In genomic region chr10:93921338-93921737, GRCh38 we compare ENCODE assay signal across 8 cellular contexts. TPM values are rescaled to one million over a fixed set of nuclear protein-coding genes. Genes with fewer than 3 reads are reported as not detected.
A peak's percentile ranks its signal among the peaks of the same experiment; 100 is the strongest.
DNase-seq lines count a peak whose midpoint lies in the region; ATAC-seq and TF ChIP-seq lines count a peak whose summit lies in the region.

No MANE protein-coding gene starts in this region.

- H3K4me1 ChIP-seq in heart left ventricle = peaks cover 0 to 13% (median 2%) of the 10 kb centered on the region in 12 donors

- H3K27me3 Mint-ChIP-seq in type B pancreatic cell = no peaks in the 10 kb centered on the region

- 74 to 89% (median 86%) methylated on average over 7 of the region's 7 CpGs for WGBS in heart left ventricle, 4 donors

- H3K27me3 ChIP-seq in heart left ventricle (no peaks in the 10 kb centered on the region), WERI-Rb-1 (ENCODE audit: insufficient read depth, low read depth, severe bottlenecking) (no peaks in the 10 kb centered on the region)

- TF ChIP-seq POLR2A in heart left ventricle (IDR thresholded peaks at IDR 0.05) = no peak

- H3K27ac Mint-ChIP-seq in type B pancreatic cell = no peak overlapping the region

- H3K27ac ChIP-seq in heart left ventricle (no peak overlapping the region), WERI-Rb-1 (no peak overlapping the region)

- intact Hi-C loops in heart left ventricle (cut with DNase I) (no loop called here), Right ventricle myocardium superior (cut with DNase I) (no loop called here)

- H3K4me3 ChIP-seq in heart left ventricle (no peak overlapping the region), WERI-Rb-1 (ENCODE audit: low read depth, low read length) (no peak overlapping the region), fibroblast of the aortic adventitia (ENCODE audit: low read depth, low read length) (no peak overlapping the region)

- H3K36me3 ChIP-seq in heart left ventricle = no peaks in the 10 kb centered on the region
- H3K36me3 ChIP-seq in WERI-Rb-1 = no peaks in the 10 kb centered on the region

- DNase-seq in heart left ventricle (no peak), Right ventricle myocardium superior (no peak), WERI-Rb-1 (peak; percentile 67), fibroblast of the aortic adventitia (ENCODE audit: low read depth) (no peak), type B pancreatic cell (ENCODE audit: extremely low spot score, unreplicated experiment) (no peak), nucleus accumbens (lab: John Stamatoyannopoulos, UW) (no peak), SHP77 (lab: John Stamatoyannopoulos, UW) (no peak), DMS153 treated with DMSO at 0.1 percent for 48 hours (lab: John Stamatoyannopoulos, UW; ENCODE audit: unreplicated experiment) (no peak)

- peaks cover under 1% of the 10 kb centered on the region for H3K9me3 Mint-ChIP-seq in type B pancreatic cell

- no peak for ATAC-seq in heart left ventricle
- no peak for ATAC-seq in Right ventricle myocardium superior (ENCODE audit: poor library complexity)

- H3K4me1 Mint-ChIP-seq in type B pancreatic cell (ENCODE audit: unreplicated experiment) = peaks cover 10% of the 10 kb centered on the region

- no peak overlapping the region for H3K4me3 Mint-ChIP-seq in type B pancreatic cell

- H3K9me3 ChIP-seq in heart left ventricle (no peaks in the 10 kb centered on the region), WERI-Rb-1 (ENCODE audit: severe bottlenecking) (no peaks in the 10 kb centered on the region)

- no peaks in the 10 kb centered on the region for H3K36me3 Mint-ChIP-seq in type B pancreatic cell

- peak in 7 of 12 donors; percentile 18 to 36 (median 26) for TF ChIP-seq CTCF in heart left ventricle (IDR thresholded peaks at IDR 0.05)
- peak; percentile 77 for TF ChIP-seq CTCF in WERI-Rb-1 (IDR thresholded peaks at IDR 0.05; ENCODE audit: low read depth, low read length)
- peak; percentile 29 for TF ChIP-seq CTCF in fibroblast of the aortic adventitia (IDR thresholded peaks at IDR 0.05; ENCODE audit: insufficient read depth, low read length)
- TF ChIP-seq CTCF in type B pancreatic cell (conservative IDR thresholded peaks at IDR 0.05) = peak; percentile 61

RNA-seq across cellular contexts. Expression of gene SLC35G1, which starts 27.6 kb away (rescaled TPM):
- 1 to 10 TPM; 1.5 to 4.1 (median 2.6) TPM for total RNA-seq in heart left ventricle
- polyA plus RNA-seq in heart left ventricle = 1 to 10 TPM; 1.3 to 1.6 TPM
- total RNA-seq in Right ventricle myocardium superior = 1.7 TPM
- total RNA-seq in fibroblast of the aortic adventitia (ENCODE audit: low replicate concordance) = 3.8 and 6.2 TPM in 2 replicates
- 13.9 and 21.0 TPM in 2 replicates for total RNA-seq in type B pancreatic cell (ENCODE audit: low replicate concordance)

Comparison
In these comparisons a context has a peak if more than half of its experiments do, and no peak if none do; other contexts are left out.
1. CTCF ChIP-seq: peak in every context shown above with its lines; median percentile 77 in WERI-Rb-1; 61 in type B pancreatic cell; 29 in fibroblast of the aortic adventitia; 26 in heart left ventricle.